In the genomic region with DNA sequence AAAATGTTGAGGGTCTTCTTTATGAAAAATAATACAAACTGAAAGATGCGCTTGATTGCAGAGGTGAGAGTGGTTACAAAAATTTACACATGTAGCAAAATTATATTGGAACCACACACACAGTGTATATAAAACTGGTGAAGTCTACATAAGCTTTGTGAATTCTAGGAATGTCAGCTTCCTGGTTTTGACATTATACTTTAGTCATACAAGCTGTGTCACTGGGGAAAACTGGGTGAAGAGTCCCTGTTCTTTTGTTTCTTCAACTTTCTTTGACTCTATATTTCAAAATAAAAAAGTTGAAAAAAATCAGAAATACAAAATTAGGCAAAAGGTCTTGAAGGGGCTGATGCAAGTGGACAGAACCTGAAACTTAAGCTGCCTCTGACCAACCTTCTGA, we compare ENCODE assay signal across 21 cellular contexts. TPM values are rescaled to one million over a fixed set of nuclear protein-coding genes. Genes with fewer than 3 reads are reported as not detected.
DNase-seq lines count a peak whose midpoint lies in the region; ATAC-seq, FAIRE-seq and TF ChIP-seq lines count a peak whose summit lies in the region.
"Had no signal": no experiment of that assay in that cellular context is flagged by ENCODE, and none has a peak within 500 bp of the region (broad histone marks: within the 10 kb centered on the region; RNA-seq: fewer than 3 reads in every experiment).

No MANE protein-coding gene starts in this region.

- no peaks in the 10 kb centered on the region for H3K9me3 ChIP-seq in IMR-90 (ENCODE audit: control insufficient read depth, insufficient read depth, low read length)
- H3K9me3 ChIP-seq: BLaER1 treated with 17β-estradiol and CSF1 and Interleukin-3, amounts not matched to agents 10 nM and 100 nM had no signal

- H3K4me3 Mint-ChIP-seq in dendritic cell treated with granulocyte-macrophage colony-stimulating factor and Interleukin-4, amounts not matched to agents 40 ng/mL and 50 ng/mL, for 4 days: peak overlapping the region; percentile 77
- H3K4me3 Mint-ChIP-seq in immature natural killer cell: no peak overlapping the region
- H3K4me3 Mint-ChIP-seq: CD8-positive, alpha-beta memory T cell; H9 had no signal

- no peak overlapping the region for H2BK20ac ChIP-seq in IMR-90 (ENCODE audit: low read depth, low read length)

- TF ChIP-seq POLR2A in IMR-90 (IDR thresholded peaks at IDR 0.05; ENCODE audit: low read depth, low read length): no peak
- no peak for TF ChIP-seq POLR2A in GM12891 (IDR thresholded peaks at IDR 0.05; ENCODE audit: low read depth, low read length)

- H3K27ac Mint-ChIP-seq in dendritic cell treated with granulocyte-macrophage colony-stimulating factor and Interleukin-4, amounts not matched to agents 40 ng/mL and 50 ng/mL, for 4 days: peak overlapping the region; percentile 85
- no peak overlapping the region for H3K27ac Mint-ChIP-seq in immature natural killer cell

- peak; percentile 18 for DNase-seq in IMR-90
- DNase-seq in iris pigment epithelial cell (ENCODE audit: low read depth): peak; percentile 24
- no peak for DNase-seq in substantia nigra (lab: John Stamatoyannopoulos, UW)
- DNase-seq in stimulated activated CD4-positive, alpha-beta T cell treated with anti-CD3 and anti-CD28 coated beads, Interleukin-2, amount 100 ng/mL, for 48 hours: no peak
- no peak for DNase-seq in immature natural killer cell
- no peak for DNase-seq in GM12891 (ENCODE audit: insufficient read length, low spot score)
- no peak for DNase-seq in left ventricle myocardium superior
- DNase-seq: CD8-positive, alpha-beta memory T cell; DMS53; H9; KG1; NCI-H1694 treated with DMSO at 0.1 percent for 48 hours; SHP77 had no signal

- peaks cover 5% of the 10 kb centered on the region for H4K20me1 ChIP-seq in IMR-90 (ENCODE audit: insufficient read depth, low read length)

- H3K4me2 ChIP-seq in IMR-90 (ENCODE audit: low read depth, low read length): no peak overlapping the region

- H3K4me1 ChIP-seq in IMR-90 (ENCODE audit: control insufficient read depth, insufficient read depth, low read length): peaks cover 2% of the 10 kb centered on the region; the same call in 1 of the 2 replicates

- POLR2A ChIA-PET in IMR-90 (lab: Charles Lee; ENCODE audit: unreplicated experiment): no interaction called here

- H3K27ac ChIP-seq in IMR-90 (ENCODE audit: insufficient read depth, low read length) (no peak overlapping the region), substantia nigra (ENCODE audit: low read depth, low read length, poor library complexity, severe bottlenecking) (peak overlapping the region; percentile 3)

- no peaks in the 10 kb centered on the region for H3K79me1 ChIP-seq in IMR-90 (ENCODE audit: low read depth in 1 of 2, low read length in 2 of 2)

- no peak overlapping the region for H2BK15ac ChIP-seq in IMR-90 (ENCODE audit: low read depth, low read length)

- no peak overlapping the region for H3K14ac ChIP-seq in IMR-90 (replicated peaks; ENCODE audit: low read depth, low read length)

- no peak for FAIRE-seq in GM12891 (lab: Jason Lieb, UNC)
- FAIRE-seq: GM12892, GM18507, HepG2 had no signal

- H3K18ac ChIP-seq in IMR-90 (ENCODE audit: low read depth, low read length): no peak overlapping the region

- no peak overlapping the region for H3K9ac ChIP-seq in IMR-90 (ENCODE audit: low read depth, low read length)

- peaks cover 47% of the 10 kb centered on the region for H3K27me3 ChIP-seq in IMR-90 (ENCODE audit: control insufficient read depth, insufficient read depth, low read length)
- H3K27me3 ChIP-seq: BLaER1 treated with 17β-estradiol and CSF1 and Interleukin-3, amounts not matched to agents 10 nM and 100 nM had no signal

- no peak overlapping the region for H2BK120ac ChIP-seq in IMR-90 (ENCODE audit: low read depth, low read length)

- dilution Hi-C loops in IMR-90 (cut with HindIII; ENCODE audit: low sequenced_read_pairs, unreplicated experiment): no loop called here

- no peak for TF ChIP-seq RAD21 in IMR-90 (IDR thresholded peaks at IDR 0.05; ENCODE audit: low read length)

- intact Hi-C loops in IMR-90 (cut with micrococcal nuclease) (loop anchor here (10.0 kb wide), 1 partner anchor 542 kb away; no protein-coding TSS in a partner anchor), left ventricle myocardium superior (cut with micrococcal nuclease) (no loop called here)
- intact Hi-C loops in dendritic cell treated with granulocyte-macrophage colony-stimulating factor and Interleukin-4, amounts not matched to agents 40 ng/mL and 50 ng/mL, for 4 days (cut with micrococcal nuclease): no loop called here

- no TSS peak for BruUV-seq in IMR-90 (replicated peaks; lab: Mats Ljungman, UMichigan)

- in situ Hi-C loops in IMR-90 (cut with MboI; ENCODE audit: low sequenced_read_pairs): loop anchor here (5.0 kb wide), 1 partner anchor 229 kb away; no protein-coding TSS in a partner anchor

- H2AFZ ChIP-seq in IMR-90 (replicated peaks; ENCODE audit: low read length, poor library complexity): no peak overlapping the region

- H3K4me3 ChIP-seq in IMR-90 (ENCODE audit: insufficient read depth, low read depth, low read length): no peak overlapping the region

- H3K9me3 Mint-ChIP-seq in dendritic cell treated with granulocyte-macrophage colony-stimulating factor and Interleukin-4, amounts not matched to agents 40 ng/mL and 50 ng/mL, for 4 days: no peaks in the 10 kb centered on the region
- H3K9me3 Mint-ChIP-seq in immature natural killer cell: no peaks in the 10 kb centered on the region
- H3K9me3 Mint-ChIP-seq: CD8-positive, alpha-beta memory T cell; H9 had no signal

- TF ChIP-seq CTCF in IMR-90 (conservative IDR thresholded peaks at IDR 0.05; ENCODE audit: low read depth, low read length): no peak

- no peak overlapping the region for H4K91ac ChIP-seq in IMR-90 (ENCODE audit: insufficient read depth, low read depth, low read length)

- no peak overlapping the region for H3K23ac ChIP-seq in IMR-90 (ENCODE audit: low read depth, low read length)

- no peak overlapping the region for H4K8ac ChIP-seq in IMR-90 (ENCODE audit: low read depth in 2 of 2, low read length in 2 of 2)

- peaks cover 4% of the 10 kb centered on the region for H3K27me3 Mint-ChIP-seq in dendritic cell treated with granulocyte-macrophage colony-stimulating factor and Interleukin-4, amounts not matched to agents 40 ng/mL and 50 ng/mL, for 4 days
- peaks cover 2 to 13% (median 5%) of the 10 kb centered on the region in 3 donors for H3K27me3 Mint-ChIP-seq in immature natural killer cell (ENCODE audit: low read depth in 3 of 3)

- H2AK5ac ChIP-seq in IMR-90 (ENCODE audit: low read depth, low read length): no peak overlapping the region

- H3K4me1 Mint-ChIP-seq in dendritic cell treated with granulocyte-macrophage colony-stimulating factor and Interleukin-4, amounts not matched to agents 40 ng/mL and 50 ng/mL, for 4 days (ENCODE audit: low read depth): peaks cover 81% of the 10 kb centered on the region
- H3K4me1 Mint-ChIP-seq in immature natural killer cell: no peaks in the 10 kb centered on the region
- H3K4me1 Mint-ChIP-seq: CD8-positive, alpha-beta memory T cell; H9 had no signal

- no peak overlapping the region for H3K56ac ChIP-seq in IMR-90 (ENCODE audit: extremely low read depth, insufficient read depth, low read length)

- CTCF ChIA-PET in IMR-90 (lab: Yijun Ruan, JAX): interaction anchor here (0.6 kb wide), 1 partner anchor 9 kb away, joined by 4 read pairs; no protein-coding TSS in a partner anchor

- no peaks in the 10 kb centered on the region for H3K36me3 ChIP-seq in IMR-90 (ENCODE audit: control insufficient read depth, insufficient read depth, low read length)

- H3K4ac ChIP-seq in IMR-90 (ENCODE audit: low read depth, low read length): no peak overlapping the region

- H4K5ac ChIP-seq in IMR-90 (ENCODE audit: low read depth, low read length): no peak overlapping the region

- H2AK9ac ChIP-seq in IMR-90 (replicated peaks; ENCODE audit: low read depth, low read length, poor library complexity): no peak overlapping the region

- H2BK5ac ChIP-seq in IMR-90 (ENCODE audit: low read depth, low read length, poor library complexity, severe bottlenecking): no peak overlapping the region

- no CpG with 5 or more reads among the region's 1 CpG for WGBS in IMR-90 (ENCODE audit: extremely low coverage in 2 of 2, insufficient read length in 1 of 2), 2 experiments

- H3K36me3 Mint-ChIP-seq in dendritic cell treated with granulocyte-macrophage colony-stimulating factor and Interleukin-4, amounts not matched to agents 40 ng/mL and 50 ng/mL, for 4 days (ENCODE audit: low read depth): peaks cover 72% of the 10 kb centered on the region
- no peaks in the 10 kb centered on the region for H3K36me3 Mint-ChIP-seq in immature natural killer cell
- H3K36me3 Mint-ChIP-seq: CD8-positive, alpha-beta memory T cell had no signal

- no peaks in the 10 kb centered on the region for H3K9me1 ChIP-seq in IMR-90 (ENCODE audit: insufficient read depth, low read length)

- ATAC-seq in IMR-90 (ENCODE audit: low read depth): peak; percentile 57
- no peak for ATAC-seq in left ventricle myocardium superior
- ATAC-seq: HepG2 had no signal

TF ChIP-seq in IMR-90, 13 proteins besides CTCF, POLR2A, EP300 and RAD21 (continues in another document):
- TF ChIP-seq MAZ (IDR thresholded peaks at IDR 0.05; ENCODE audit: borderline replicate concordance, low read depth, low read length) (no peak), MXI1 (IDR thresholded peaks at IDR 0.05; ENCODE audit: borderline replicate concordance, low read depth, low read length) (no peak)

TF ChIP-seq in GM12891, 5 proteins besides CTCF, POLR2A, EP300 and RAD21:
- TF ChIP-seq POLR2AphosphoS5 (IDR thresholded peaks at IDR 0.05; ENCODE audit: low read depth, low read length): no peak

RNA-seq across cellular contexts. Expression of gene C1QC, which starts 2.9 kb away (rescaled TPM):
- not detected in 2 replicates for total RNA-seq in IMR-90 (2012; rRNA removed)
- not detected in 2 replicates for polyA plus RNA-seq in IMR-90 (2012; rRNA removed)
- not detected in 2 replicates for polyA plus RNA-seq in IMR-90 (2012; cell fraction: cytosol; rRNA removed)
- polyA plus RNA-seq in IMR-90 (2012; cell fraction: nucleus; rRNA removed; ENCODE audit: low replicate concordance): not detected in 2 replicates
- not detected for polyA plus RNA-seq in immature natural killer cell
- polyA plus RNA-seq in GM12891 (2012; ENCODE audit: low read depth, missing spikeins): not detected
- 93.5 TPM for total RNA-seq in left ventricle myocardium superior
- total RNA-seq: A673, H9, HepG2, NCI-H460, RPMI7951 had no signal
- polyA plus RNA-seq: CD8-positive, alpha-beta memory T cell; HepG2 had no signal

RNA-seq across cellular contexts. Expression of gene C1QB, which starts 6.7 kb away (rescaled TPM):
- total RNA-seq in IMR-90 (2012; rRNA removed) (not detected in 2 replicates), left ventricle myocardium superior (102 TPM)
- polyA plus RNA-seq in IMR-90 (2012; rRNA removed) (not detected in 2 replicates), immature natural killer cell (not detected)
- polyA plus RNA-seq in IMR-90 (2012; cell fraction: cytosol; rRNA removed): not detected in 2 replicates
- not detected in 2 replicates for polyA plus RNA-seq in IMR-90 (2012; cell fraction: nucleus; rRNA removed; ENCODE audit: low replicate concordance)
- polyA plus RNA-seq in GM12891 (2012; ENCODE audit: low read depth, missing spikeins): not detected
- total RNA-seq: A673, H9, HepG2, NCI-H460, RPMI7951 had no signal
- polyA plus RNA-seq: CD8-positive, alpha-beta memory T cell; HepG2 had no signal

RNA-seq across cellular contexts. Expression of gene C1QA, which starts 9.9 kb away (rescaled TPM):
- total RNA-seq in IMR-90 (2012; rRNA removed): not detected in 2 replicates
- polyA plus RNA-seq in IMR-90 (2012; rRNA removed): not detected in 2 replicates
- polyA plus RNA-seq in IMR-90 (2012; cell fraction: cytosol; rRNA removed): not detected in 2 replicates
- polyA plus RNA-seq in IMR-90 (2012; cell fraction: nucleus; rRNA removed; ENCODE audit: low replicate concordance): not detected in 2 replicates
- not detected for polyA plus RNA-seq in immature natural killer cell
- not detected for polyA plus RNA-seq in GM12891 (2012; ENCODE audit: low read depth, missing spikeins)
- 86.5 TPM for total RNA-seq in left ventricle myocardium superior
- total RNA-seq: A673, H9, HepG2, NCI-H460, RPMI7951 had no signal
- polyA plus RNA-seq: CD8-positive, alpha-beta memory T cell; HepG2 had no signal

Comparison
In these comparisons a context has a peak if more than half of its experiments do, and no peak if none do; other contexts are left out.
1. DNase-seq: peak in IMR-90 (single experiment) and iris pigment epithelial cell (single experiment); none in substantia nigra (0 of 49), stimulated activated CD4-positive, alpha-beta T cell treated with anti-CD3 and anti-CD28 coated beads, Interleukin-2, amount 100 ng/mL, for 48 hours (0 of 2), immature natural killer cell (0 of 3), GM12891 (single experiment) and left ventricle myocardium superior (single experiment).
2. RNA of gene C1QC, which starts 2.9 kb away (total RNA-seq): 93.5 TPM in left ventricle myocardium superior (single experiment); not detected in IMR-90; every median in the first group is over 10 times any median in the second.
3. RNA of gene C1QB, which starts 6.7 kb away (total RNA-seq): 102 TPM in left ventricle myocardium superior (single experiment); not detected in IMR-90; every median in the first group is over 100 times any median in the second.
4. RNA of gene C1QA, which starts 9.9 kb away (total RNA-seq): 86.5 TPM in left ventricle myocardium superior (single experiment); not detected in IMR-90; every median in the first group is over 10 times any median in the second.